In genomic region chr1:194225781-194226180, GRCh38 we compare ENCODE assay signal across 10 cellular contexts.
DNase-seq lines count a peak whose midpoint lies in the region; ATAC-seq and TF ChIP-seq lines count a peak whose summit lies in the region.
"Had no signal": no experiment of that assay in that cellular context is flagged by ENCODE, and none has a peak within 500 bp of the region (broad histone marks: within the 10 kb centered on the region; RNA-seq: fewer than 3 reads in every experiment).

No MANE protein-coding gene starts in this region.

- no peak overlapping the region for H3K4me3 Mint-ChIP-seq in activated CD4-positive, alpha-beta T cell treated with anti-CD3 and anti-CD28 coated beads, Interleukin-2, amount 10 ng/mL, durations not matched to agents 7 days and 5 days
- no peak overlapping the region for H3K4me3 Mint-ChIP-seq in stimulated activated naive B cell treated with anti-CD40 and anti-IgM and Interleukin-4, amounts not matched to agents 10 μg/mL and 1 μg/mL and 100 μg/mL, for 72 hours

- no peaks in the 10 kb centered on the region for H3K36me3 Mint-ChIP-seq in activated CD4-positive, alpha-beta T cell treated with anti-CD3 and anti-CD28 coated beads, Interleukin-2, amount 10 ng/mL, durations not matched to agents 7 days and 5 days (ENCODE audit: low read depth)
- H3K36me3 Mint-ChIP-seq in stimulated activated naive B cell treated with anti-CD40 and anti-IgM and Interleukin-4, amounts not matched to agents 10 μg/mL and 1 μg/mL and 100 μg/mL, for 72 hours, result no peaks in the 10 kb centered on the region

- CTCF ChIA-PET in activated CD4-positive, alpha-beta T cell treated with anti-CD3 and anti-CD28 coated beads, Interleukin-2, amount 10 ng/mL, durations not matched to agents 7 days and 5 days (lab: Charles Lee), result no interaction called here

- H3K9me3 ChIP-seq in right lobe of liver, result no peaks in the 10 kb centered on the region
- H3K9me3 ChIP-seq in heart left ventricle, result peaks cover 0 to 11% (median 0%) of the 10 kb centered on the region in 12 donors
- H3K9me3 ChIP-seq: A549, neutrophil had no signal

- intact Hi-C loops in right lobe of liver (cut with DNase I), result no loop called here
- intact Hi-C loops in heart left ventricle (cut with DNase I), result no loop called here

- H3K9me3 Mint-ChIP-seq in activated CD4-positive, alpha-beta T cell treated with anti-CD3 and anti-CD28 coated beads, Interleukin-2, amount 10 ng/mL, durations not matched to agents 7 days and 5 days, result peaks cover 6% of the 10 kb centered on the region
- H3K9me3 Mint-ChIP-seq in stimulated activated naive B cell treated with anti-CD40 and anti-IgM and Interleukin-4, amounts not matched to agents 10 μg/mL and 1 μg/mL and 100 μg/mL, for 72 hours, result peaks cover 0 to 10% of the 10 kb centered on the region in 2 donors

- H3K36me3 ChIP-seq in right lobe of liver (no peaks in the 10 kb centered on the region), heart left ventricle (no peaks in the 10 kb centered on the region)
- H3K36me3 ChIP-seq: neutrophil had no signal

- H3K27me3 ChIP-seq in right lobe of liver (no peaks in the 10 kb centered on the region), heart left ventricle (no peaks in the 10 kb centered on the region)
- H3K27me3 ChIP-seq: neutrophil had no signal

- no peaks in the 10 kb centered on the region for H3K27me3 Mint-ChIP-seq in activated CD4-positive, alpha-beta T cell treated with anti-CD3 and anti-CD28 coated beads, Interleukin-2, amount 10 ng/mL, durations not matched to agents 7 days and 5 days
- peaks cover 27 to 62% of the 10 kb centered on the region in 2 donors for H3K27me3 Mint-ChIP-seq in stimulated activated naive B cell treated with anti-CD40 and anti-IgM and Interleukin-4, amounts not matched to agents 10 μg/mL and 1 μg/mL and 100 μg/mL, for 72 hours

- peak; percentile 66 for ATAC-seq in HG03045 (IDR thresholded peaks at IDR 0.05; ENCODE audit: unreplicated experiment)
- peak; percentile 67 to 73 for ATAC-seq in stimulated activated naive B cell treated with anti-CD40 and anti-IgM and Interleukin-4, amounts not matched to agents 10 μg/mL and 1 μg/mL and 100 μg/mL, for 72 hours (replicated peaks)
- ATAC-seq in right lobe of liver, result no peak
- ATAC-seq in heart left ventricle, result no peak
- ATAC-seq: A549 had no signal

- TF ChIP-seq POLR2A in right lobe of liver (IDR thresholded peaks at IDR 0.05) (no peak), heart left ventricle (IDR thresholded peaks at IDR 0.05) (no peak)

- TF ChIP-seq CTCF in right lobe of liver (IDR thresholded peaks at IDR 0.05) (no peak), heart left ventricle (IDR thresholded peaks at IDR 0.05) (no peak)

- peak; percentile 21 for DNase-seq in activated CD4-positive, alpha-beta T cell treated with anti-CD3 and anti-CD28 coated beads, Interleukin-2, amount 10 ng/mL, durations not matched to agents 7 days and 5 days
- no peak for DNase-seq in activated CD4-positive, alpha-beta T cell treated with anti-CD3 and anti-CD28 coated beads, Interleukin-2, amount 50 U/mL, for 4 hours
- peak; percentile 81 for DNase-seq in NOMO-1 treated with dmso at 0.1 percent for 144 hours (lab: John Stamatoyannopoulos, UW; ENCODE audit: unreplicated experiment)
- no peak for DNase-seq in stimulated activated naive B cell treated with anti-CD40 and anti-IgM and Interleukin-4, amounts not matched to agents 10 μg/mL and 1 μg/mL and 100 μg/mL, for 72 hours
- DNase-seq in right lobe of liver, result no peak
- no peak for DNase-seq in heart left ventricle
- no peak for DNase-seq in activated CD4-positive, CD25-positive, alpha-beta regulatory T cell treated with anti-CD3 and anti-CD28 coated beads, Interleukin-2, amount 50 U/mL, for 72 hours

- peaks cover 11% of the 10 kb centered on the region for H3K4me1 Mint-ChIP-seq in activated CD4-positive, alpha-beta T cell treated with anti-CD3 and anti-CD28 coated beads, Interleukin-2, amount 10 ng/mL, durations not matched to agents 7 days and 5 days
- H3K4me1 Mint-ChIP-seq in stimulated activated naive B cell treated with anti-CD40 and anti-IgM and Interleukin-4, amounts not matched to agents 10 μg/mL and 1 μg/mL and 100 μg/mL, for 72 hours, result peaks cover 2 to 10% of the 10 kb centered on the region in 2 donors

- H3K27ac Mint-ChIP-seq in activated CD4-positive, alpha-beta T cell treated with anti-CD3 and anti-CD28 coated beads, Interleukin-2, amount 10 ng/mL, durations not matched to agents 7 days and 5 days, result no peak overlapping the region
- H3K27ac Mint-ChIP-seq in stimulated activated naive B cell treated with anti-CD40 and anti-IgM and Interleukin-4, amounts not matched to agents 10 μg/mL and 1 μg/mL and 100 μg/mL, for 72 hours, result no peak overlapping the region

- POLR2A ChIA-PET in activated CD4-positive, alpha-beta T cell treated with anti-CD3 and anti-CD28 coated beads, Interleukin-2, amount 10 ng/mL, durations not matched to agents 7 days and 5 days (lab: Charles Lee), result no interaction called here

- H3K27ac ChIP-seq in right lobe of liver (no peak overlapping the region), heart left ventricle (no peak overlapping the region)
- H3K27ac ChIP-seq: A549, neutrophil had no signal

- 40% methylated on average over 2 of the region's 2 CpGs for WGBS in right lobe of liver (ENCODE audit: insufficient coverage, low coverage, low lambda C conversion rate, missing lambda C conversion rate)
- WGBS in heart left ventricle, 4 donors, result 38 to 55% (median 53%) methylated on average over 2 of the region's 2 CpGs

- H3K4me1 ChIP-seq in right lobe of liver, result no peaks in the 10 kb centered on the region
- H3K4me1 ChIP-seq in heart left ventricle, result peaks cover 0 to 12% (median 0%) of the 10 kb centered on the region in 12 donors
- H3K4me1 ChIP-seq: A549 had no signal

- H3K4me3 ChIP-seq in right lobe of liver, result no peak overlapping the region
- no peak overlapping the region for H3K4me3 ChIP-seq in heart left ventricle
- H3K4me3 ChIP-seq: A549 had no signal

Comparison
In these comparisons a context has a peak if more than half of its experiments do, and no peak if none do; other contexts are left out.
1. DNase-seq: peak in activated CD4-positive, alpha-beta T cell treated with anti-CD3 and anti-CD28 coated beads, Interleukin-2, amount 10 ng/mL, durations not matched to agents 7 days and 5 days (single experiment) and NOMO-1 treated with dmso at 0.1 percent for 144 hours (single experiment); none in activated CD4-positive, alpha-beta T cell treated with anti-CD3 and anti-CD28 coated beads, Interleukin-2, amount 50 U/mL, for 4 hours (0 of 2), stimulated activated naive B cell treated with anti-CD40 and anti-IgM and Interleukin-4, amounts not matched to agents 10 μg/mL and 1 μg/mL and 100 μg/mL, for 72 hours (single experiment), right lobe of liver (0 of 3), heart left ventricle (0 of 5) and activated CD4-positive, CD25-positive, alpha-beta regulatory T cell treated with anti-CD3 and anti-CD28 coated beads, Interleukin-2, amount 50 U/mL, for 72 hours (single experiment).
2. ATAC-seq: peak in HG03045 (single experiment) and stimulated activated naive B cell treated with anti-CD40 and anti-IgM and Interleukin-4, amounts not matched to agents 10 μg/mL and 1 μg/mL and 100 μg/mL, for 72 hours (2 of 2); none in right lobe of liver (0 of 4) and heart left ventricle (0 of 4).